In the genomic region with DNA sequence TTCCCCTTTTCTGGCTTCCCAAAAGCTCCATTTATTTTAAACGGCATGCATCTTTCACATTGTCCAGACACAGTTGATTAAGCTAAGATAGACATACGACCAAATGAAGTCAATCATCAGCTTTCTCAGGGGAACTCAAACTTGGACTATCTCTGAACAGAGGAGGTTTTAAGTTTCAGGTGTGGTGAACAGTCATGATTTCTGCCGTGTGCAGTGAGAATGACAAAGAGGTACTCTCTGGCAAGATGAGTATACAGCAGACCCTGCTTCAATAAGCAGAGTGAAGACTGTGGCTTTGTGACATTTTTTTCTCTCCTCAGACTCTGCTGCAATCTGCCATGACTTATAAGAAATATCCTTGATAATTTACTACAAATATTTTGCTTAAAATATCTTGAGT, we compare ENCODE assay signal across 13 cellular contexts.
"Had no signal": no experiment of that assay in that cellular context is flagged by ENCODE, and none has a peak within 500 bp of the region (broad histone marks: within the 10 kb centered on the region; RNA-seq: fewer than 3 reads in every experiment).

No MANE protein-coding gene starts in this region.

- H3K27ac Mint-ChIP-seq: effector memory CD8-positive, alpha-beta T cell; endodermal cell had no signal

- H3K4me3 ChIP-seq: coronary artery, dorsolateral prefrontal cortex, esophagus squamous epithelium, gastrocnemius medialis, heart right ventricle, left lung, lower lobe of right lung had no signal

- H3K4me1 ChIP-seq: esophagus squamous epithelium, gastrocnemius medialis, heart right ventricle, left lung, lower lobe of right lung had no signal

- ATAC-seq: effector memory CD8-positive, alpha-beta T cell; esophagus mucosa; gastrocnemius medialis; heart right ventricle; left cardiac atrium; left lung; left ventricle myocardium superior; lower lobe of right lung had no signal

- H3K27me3 Mint-ChIP-seq: effector memory CD8-positive, alpha-beta T cell had no signal

- H3K9me3 Mint-ChIP-seq: endodermal cell had no signal

- H3K4me3 Mint-ChIP-seq: effector memory CD8-positive, alpha-beta T cell; endodermal cell had no signal

- H3K9me3 ChIP-seq: esophagus squamous epithelium, gastrocnemius medialis, heart right ventricle, left lung, lower lobe of right lung had no signal

- H3K36me3 ChIP-seq: esophagus squamous epithelium, gastrocnemius medialis, heart right ventricle, left lung, lower lobe of right lung had no signal

- H3K27me3 ChIP-seq: dorsolateral prefrontal cortex, esophagus squamous epithelium, gastrocnemius medialis, heart right ventricle, left lung had no signal

- H3K27ac ChIP-seq: coronary artery, dorsolateral prefrontal cortex, epithelial cell of prostate, esophagus squamous epithelium, gastrocnemius medialis, heart right ventricle, left lung, lower lobe of right lung had no signal
